Comparison of ENCODE assay signal across 8 cellular contexts in the genomic region with DNA sequence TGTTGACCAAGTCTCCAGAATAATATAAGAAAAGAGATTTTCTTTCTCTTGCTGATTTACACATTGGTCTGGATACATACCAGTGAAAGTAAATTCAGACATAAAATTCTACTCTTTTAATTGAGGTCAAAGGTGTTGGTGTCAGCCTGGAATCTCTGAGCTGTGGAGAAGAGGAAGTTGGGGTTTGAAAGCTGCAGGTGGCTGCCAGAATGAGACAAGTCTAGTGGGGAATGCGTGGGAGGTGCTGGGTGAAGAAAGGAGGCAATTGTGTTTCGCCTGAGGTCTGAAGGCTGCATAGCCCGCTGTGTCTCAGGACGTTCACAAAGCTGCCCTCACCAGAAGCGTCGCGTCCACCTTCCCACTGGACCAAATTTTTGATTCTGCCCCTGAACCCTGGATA. TPM values are rescaled to one million over a fixed set of nuclear protein-coding genes. Genes with fewer than 3 reads are reported as not detected.
DNase-seq lines count a peak whose midpoint lies in the region; ATAC-seq and TF ChIP-seq lines count a peak whose summit lies in the region.

No MANE protein-coding gene starts in this region.

- no peaks in the 10 kb centered on the region for H3K36me3 ChIP-seq in vagina

- ATAC-seq in HG03558 (IDR thresholded peaks at IDR 0.05; ENCODE audit: extremely low read depth, unreplicated experiment): peak; percentile 81
- peak; percentile 48 for ATAC-seq in activated naive CD8-positive, alpha-beta T cell treated with anti-CD3 and anti-CD28 coated beads, Interleukin-2, amount 50 U/mL, for 24 hours

- no peak for TF ChIP-seq POLR2A in vagina (IDR thresholded peaks at IDR 0.05)

- peak overlapping the region; percentile 25 for H3K4me3 Mint-ChIP-seq in activated naive CD8-positive, alpha-beta T cell treated with anti-CD3 and anti-CD28 coated beads, Interleukin-2, amount 50 U/mL, for 24 hours

- H3K27me3 Mint-ChIP-seq in activated naive CD8-positive, alpha-beta T cell treated with anti-CD3 and anti-CD28 coated beads, Interleukin-2, amount 50 U/mL, for 24 hours: no peaks in the 10 kb centered on the region

- H3K27ac Mint-ChIP-seq in activated naive CD8-positive, alpha-beta T cell treated with anti-CD3 and anti-CD28 coated beads, Interleukin-2, amount 50 U/mL, for 24 hours: peak overlapping the region; percentile 99

- intact Hi-C loops in vagina (cut with DNase I): no loop called here

- peaks cover 3% of the 10 kb centered on the region for H3K9me3 Mint-ChIP-seq in activated naive CD8-positive, alpha-beta T cell treated with anti-CD3 and anti-CD28 coated beads, Interleukin-2, amount 50 U/mL, for 24 hours

- H3K9me3 ChIP-seq in vagina: no peaks in the 10 kb centered on the region

- H3K36me3 Mint-ChIP-seq in activated naive CD8-positive, alpha-beta T cell treated with anti-CD3 and anti-CD28 coated beads, Interleukin-2, amount 50 U/mL, for 24 hours (ENCODE audit: low read depth): peaks cover 38% of the 10 kb centered on the region

- H3K27me3 ChIP-seq in vagina: peaks cover 4% of the 10 kb centered on the region

- no peak overlapping the region for H3K27ac ChIP-seq in vagina

- TF ChIP-seq CTCF in GM20000 (IDR thresholded peaks at IDR 0.05; ENCODE audit: extremely low read depth, missing control alignments) (no peak), vagina (IDR thresholded peaks at IDR 0.05) (no peak)

- DNase-seq in GDM1 (lab: John Stamatoyannopoulos, UW) (peak; percentile 6), GM20000 (ENCODE audit: low spot score) (peak; percentile 42), G401 (ENCODE audit: low spot score) (no peak), SK-N-DZ (ENCODE audit: low spot score) (no peak), vagina (ENCODE audit: extremely low spot score in 2 of 2) (no peak), COLO668 (lab: John Stamatoyannopoulos, UW; ENCODE audit: unreplicated experiment) (no peak)
- DNase-seq in activated naive CD8-positive, alpha-beta T cell treated with anti-CD3 and anti-CD28 coated beads, Interleukin-2, amount 50 U/mL, for 24 hours: peak; percentile 55

- in situ Hi-C loops in G401 (cut with HindIII; ENCODE audit: low sequenced_read_pairs): no loop called here

- no peak overlapping the region for H3K4me3 ChIP-seq in vagina

- peaks cover 89% of the 10 kb centered on the region for H3K4me1 Mint-ChIP-seq in activated naive CD8-positive, alpha-beta T cell treated with anti-CD3 and anti-CD28 coated beads, Interleukin-2, amount 50 U/mL, for 24 hours

- H3K4me1 ChIP-seq in vagina: no peaks in the 10 kb centered on the region

RNA-seq across cellular contexts. Expression of a gene that starts 31.2 kb away (rescaled TPM):
- total RNA-seq in G401 (2014; rRNA removed; shearing (Covaris generic)): not detected in 2 replicates
- 0.05 TPM in 1 of 2 replicates, not detected in the other for polyA plus RNA-seq in SK-N-DZ (2014; cell fraction: cytosol; rRNA removed)
- 0.05 and 0.22 TPM in 2 replicates for polyA plus RNA-seq in SK-N-DZ (2014; cell fraction: nucleus; rRNA removed)
- total RNA-seq in vagina: 0.49 TPM

Comparison
In these comparisons a context has a peak if more than half of its experiments do, and no peak if none do; other contexts are left out.
1. DNase-seq: peak in GDM1 (single experiment), GM20000 (single experiment) and activated naive CD8-positive, alpha-beta T cell treated with anti-CD3 and anti-CD28 coated beads, Interleukin-2, amount 50 U/mL, for 24 hours (single experiment); none in G401 (single experiment), SK-N-DZ (single experiment), vagina (0 of 2) and COLO668 (single experiment).